9 cellular contexts compared by ENCODE assay signal in the genomic region with DNA sequence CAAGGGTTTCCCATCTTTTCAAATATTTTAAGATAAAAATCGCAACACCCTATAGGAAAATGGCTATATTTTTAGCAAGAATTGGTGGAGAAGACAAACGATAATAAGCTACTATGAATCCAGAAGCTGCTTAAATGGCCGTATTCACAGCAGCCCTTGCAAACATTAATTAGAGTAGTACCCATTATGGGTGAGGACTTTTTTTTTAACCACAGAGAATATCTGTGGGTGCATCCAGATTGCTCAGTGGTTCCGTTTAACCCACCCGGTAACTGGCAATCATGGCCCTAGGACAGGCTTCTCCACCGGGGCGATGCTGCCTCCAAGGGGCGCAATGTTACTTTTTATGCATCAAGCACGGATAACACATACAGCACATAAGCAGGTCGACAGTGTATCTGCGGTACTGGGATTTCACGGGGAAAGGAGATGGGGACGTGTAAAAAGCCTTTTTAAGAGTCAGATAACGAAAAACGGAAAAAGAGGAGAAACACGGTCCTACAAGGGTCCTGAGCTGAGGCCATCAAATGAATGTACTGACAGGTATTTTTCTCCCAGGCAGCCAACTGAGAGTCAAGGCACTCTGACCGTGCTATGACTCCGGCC. TPM values are rescaled to one million over a fixed set of nuclear protein-coding genes. Genes with fewer than 3 reads are reported as not detected.
DNase-seq lines count a peak whose midpoint lies in the region; ATAC-seq and TF ChIP-seq lines count a peak whose summit lies in the region.
"Had no signal": no experiment of that assay in that cellular context is flagged by ENCODE, and none has a peak within 500 bp of the region (broad histone marks: within the 10 kb centered on the region; RNA-seq: fewer than 3 reads in every experiment).

No MANE protein-coding gene starts in this region.

- H3K36me3 Mint-ChIP-seq in activated CD4-positive, alpha-beta memory T cell treated with anti-CD3 and anti-CD28 coated beads, Interleukin-2, amount 10 ng/mL, durations not matched to agents 7 days and 5 days (ENCODE audit: low read depth) = no peaks in the 10 kb centered on the region

- CTCF ChIA-PET in activated CD4-positive, alpha-beta memory T cell treated with anti-CD3 and anti-CD28 coated beads, Interleukin-2, amount 10 ng/mL, durations not matched to agents 7 days and 5 days (lab: Charles Lee) = interaction anchor here (1.6 to 7.5 kb wide), 4 partner anchors 13 to 90 kb away, joined by 3 to 186 read pairs (median 18); no protein-coding TSS in a partner anchor

- TF ChIP-seq CTCF in foreskin fibroblast (IDR thresholded peaks at IDR 0.05; ENCODE audit: low read depth, low read length) = no peak

- in situ Hi-C loops in ACHN (cut with HindIII; ENCODE audit: low pct_ligation_motif_present, low pct_unique_long_range_greater_than_20kb, low sequenced_read_pairs) = no loop called here

- H3K9me3 Mint-ChIP-seq in activated CD4-positive, alpha-beta memory T cell treated with anti-CD3 and anti-CD28 coated beads, Interleukin-2, amount 10 ng/mL, durations not matched to agents 7 days and 5 days = no peaks in the 10 kb centered on the region

- ATAC-seq in GM18870 (IDR thresholded peaks at IDR 0.05; ENCODE audit: unreplicated experiment) = no peak
- ATAC-seq in HG03571 (IDR thresholded peaks at IDR 0.05; ENCODE audit: unreplicated experiment) = no peak

- peaks cover 33% of the 10 kb centered on the region for H3K4me1 Mint-ChIP-seq in activated CD4-positive, alpha-beta memory T cell treated with anti-CD3 and anti-CD28 coated beads, Interleukin-2, amount 10 ng/mL, durations not matched to agents 7 days and 5 days

- DNase-seq in ELR (ENCODE audit: low read depth) (peak; percentile 24), KG1 (lab: John Stamatoyannopoulos, UW) (peak; percentile 25), foreskin fibroblast (peak in 1 of 2 donors; percentile 27), occipital lobe (lab: John Stamatoyannopoulos, UW) (peak; percentile 19), ACHN (no peak)
- peak; percentile 26 for DNase-seq in activated CD4-positive, alpha-beta memory T cell treated with anti-CD3 and anti-CD28 coated beads, Interleukin-2, amount 10 ng/mL, durations not matched to agents 7 days and 5 days

- H3K27ac Mint-ChIP-seq in activated CD4-positive, alpha-beta memory T cell treated with anti-CD3 and anti-CD28 coated beads, Interleukin-2, amount 10 ng/mL, durations not matched to agents 7 days and 5 days = no peak overlapping the region

- H3K27me3 Mint-ChIP-seq in activated CD4-positive, alpha-beta memory T cell treated with anti-CD3 and anti-CD28 coated beads, Interleukin-2, amount 10 ng/mL, durations not matched to agents 7 days and 5 days = peaks cover 76% of the 10 kb centered on the region

- peak overlapping the region; percentile 50 to 62 for H3K4me3 ChIP-seq in foreskin fibroblast (ENCODE audit: low read depth in 1 of 2, low read length in 2 of 2)

- H3K4me3 Mint-ChIP-seq in activated CD4-positive, alpha-beta memory T cell treated with anti-CD3 and anti-CD28 coated beads, Interleukin-2, amount 10 ng/mL, durations not matched to agents 7 days and 5 days = peak overlapping the region; percentile 64

- POLR2A ChIA-PET in activated CD4-positive, alpha-beta memory T cell treated with anti-CD3 and anti-CD28 coated beads, Interleukin-2, amount 10 ng/mL, durations not matched to agents 7 days and 5 days (lab: Charles Lee) = interaction anchor here (0.6 to 1.9 kb wide), 3 partner anchors 80 to 1486 kb away, joined by 4 to 7 read pairs (median 4); no protein-coding TSS in a partner anchor

RNA-seq across cellular contexts. Expression of gene TMEM266, which starts 1.0 kb away (rescaled TPM):
- not detected for total RNA-seq in activated CD4-positive, alpha-beta memory T cell treated with anti-CD3 and anti-CD28 coated beads, Interleukin-2, amount 10 ng/mL, durations not matched to agents 7 days and 5 days
- total RNA-seq in occipital lobe = 4.7 TPM

RNA-seq across cellular contexts. Expression of gene NRG4, which starts 46.6 kb away (rescaled TPM):
- not detected for total RNA-seq in activated CD4-positive, alpha-beta memory T cell treated with anti-CD3 and anti-CD28 coated beads, Interleukin-2, amount 10 ng/mL, durations not matched to agents 7 days and 5 days
- total RNA-seq in occipital lobe = not detected
- total RNA-seq: activated CD8-positive, alpha-beta memory T cell treated with anti-CD3 and anti-CD28 coated beads for 36 hours had no signal
